Comparison of ENCODE assay signal across 13 cellular contexts in genomic region chr4:170868191-170868590, GRCh38.
"Had no signal": no experiment of that assay in that cellular context is flagged by ENCODE, and none has a peak within 500 bp of the region (broad histone marks: within the 10 kb centered on the region; RNA-seq: fewer than 3 reads in every experiment).

No MANE protein-coding gene starts in this region.

- H3K27me3 ChIP-seq: neutrophil had no signal

- H3K36me3 Mint-ChIP-seq: memory B cell; naive thymus-derived CD8-positive, alpha-beta T cell; stimulated activated memory B cell treated with anti-CD40 and anti-IgM and Interleukin-4, amounts not matched to agents 10 μg/mL and 1 μg/mL and 100 μg/mL, for 72 hours had no signal

- H3K4me3 ChIP-seq: coronary artery, left ventricle myocardium inferior had no signal

- H3K4me1 ChIP-seq: left ventricle myocardium inferior had no signal

- H3K9me3 ChIP-seq: neutrophil had no signal

- H3K36me3 ChIP-seq: left ventricle myocardium inferior, neutrophil had no signal

- H3K27me3 Mint-ChIP-seq: activated naive CD8-positive, alpha-beta T cell treated with anti-CD3 and anti-CD28 coated beads, Interleukin-2, amount 50 U/mL, for 24 hours; central memory CD8-positive, alpha-beta T cell; memory B cell; naive thymus-derived CD8-positive, alpha-beta T cell; stimulated activated memory B cell treated with anti-CD40 and anti-IgM and Interleukin-4, amounts not matched to agents 10 μg/mL and 1 μg/mL and 100 μg/mL, for 72 hours had no signal

- H3K27ac Mint-ChIP-seq: activated naive CD8-positive, alpha-beta T cell treated with anti-CD3 and anti-CD28 coated beads, Interleukin-2, amount 50 U/mL, for 24 hours; memory B cell; naive thymus-derived CD8-positive, alpha-beta T cell; stimulated activated memory B cell treated with anti-CD40 and anti-IgM and Interleukin-4, amounts not matched to agents 10 μg/mL and 1 μg/mL and 100 μg/mL, for 72 hours had no signal

- DNase-seq: activated CD4-positive, CD25-positive, alpha-beta regulatory T cell treated with anti-CD3 and anti-CD28 coated beads, Interleukin-2, amount 50 U/mL, for 72 hours; activated naive CD4-positive, alpha-beta T cell treated with Interleukin-2 at 50 U/mL for 16 hours; activated naive CD8-positive, alpha-beta T cell treated with anti-CD3 and anti-CD28 coated beads, Interleukin-2, amount 50 U/mL, for 24 hours; activated T-cell treated with anti-CD3 and anti-CD28 coated beads for 4 hours; islet precursor cell; left ventricle myocardium inferior; naive thymus-derived CD8-positive, alpha-beta T cell; stimulated activated CD4-positive, alpha-beta T cell treated with anti-CD3 and anti-CD28 coated beads, Interleukin-2, amount 100 ng/mL, for 48 hours had no signal

- H3K27ac ChIP-seq: coronary artery, left ventricle myocardium inferior, neutrophil had no signal

- H3K4me1 Mint-ChIP-seq: activated naive CD8-positive, alpha-beta T cell treated with anti-CD3 and anti-CD28 coated beads, Interleukin-2, amount 50 U/mL, for 24 hours; central memory CD8-positive, alpha-beta T cell; memory B cell; naive thymus-derived CD8-positive, alpha-beta T cell; stimulated activated memory B cell treated with anti-CD40 and anti-IgM and Interleukin-4, amounts not matched to agents 10 μg/mL and 1 μg/mL and 100 μg/mL, for 72 hours had no signal

- H3K4me3 Mint-ChIP-seq: activated naive CD8-positive, alpha-beta T cell treated with anti-CD3 and anti-CD28 coated beads, Interleukin-2, amount 50 U/mL, for 24 hours; central memory CD8-positive, alpha-beta T cell; memory B cell; naive thymus-derived CD8-positive, alpha-beta T cell; stimulated activated memory B cell treated with anti-CD40 and anti-IgM and Interleukin-4, amounts not matched to agents 10 μg/mL and 1 μg/mL and 100 μg/mL, for 72 hours had no signal

- ATAC-seq: activated naive CD8-positive, alpha-beta T cell treated with anti-CD3 and anti-CD28 coated beads, Interleukin-2, amount 50 U/mL, for 24 hours; naive thymus-derived CD8-positive, alpha-beta T cell; stimulated activated memory B cell treated with anti-CD40 and anti-IgM and Interleukin-4, amounts not matched to agents 10 μg/mL and 1 μg/mL and 100 μg/mL, for 72 hours had no signal
